In genomic region chr11:3861698-3862097, GRCh38 we compare ENCODE assay signal across 13 cellular contexts. TPM values are rescaled to one million over a fixed set of nuclear protein-coding genes. Genes with fewer than 3 reads are reported as not detected.
DNase-seq lines count a peak whose midpoint lies in the region; ATAC-seq and TF ChIP-seq lines count a peak whose summit lies in the region.
"Had no signal": no experiment of that assay in that cellular context is flagged by ENCODE, and none has a peak within 500 bp of the region (broad histone marks: within the 10 kb centered on the region; RNA-seq: fewer than 3 reads in every experiment).

No MANE protein-coding gene starts in this region.

- H3K4me3 ChIP-seq in BLaER1 treated with 17β-estradiol and CSF1 and Interleukin-3, amounts not matched to agents 10 nM and 100 nM = peak overlapping the region in 2 of 10 experiments; percentile 3 to 14; a peak in 1 of 20 replicates
- H3K4me3 ChIP-seq in HEK293 (ENCODE audit: low read depth, low read length) = no peak overlapping the region

- H3K9me3 ChIP-seq in BLaER1 treated with 17β-estradiol and CSF1 and Interleukin-3, amounts not matched to agents 10 nM and 100 nM (replicated peaks in 1 of 11) = no peaks in the 10 kb centered on the region
- no peaks in the 10 kb centered on the region for H3K9me3 ChIP-seq in HEK293 (ENCODE audit: control insufficient read depth, insufficient read depth, low read depth, low read length)

- peaks cover 18 to 86% (median 52%) of the 10 kb centered on the region in 11 experiments; a peak in 17 of 22 replicates for H4K20me1 ChIP-seq in BLaER1 treated with 17β-estradiol and CSF1 and Interleukin-3, amounts not matched to agents 10 nM and 100 nM

- no peaks in the 10 kb centered on the region for H3K27me3 Mint-ChIP-seq in T-helper 2 cell treated with Interferon-gamma antibody and Interleukin-4, amounts not matched to agents 5 μg/mL and 100 μg/mL, for 36 hours (ENCODE audit: low read depth)
- H3K27me3 Mint-ChIP-seq in endothelial cell (ENCODE audit: unreplicated experiment) = peaks cover 4% of the 10 kb centered on the region
- H3K27me3 Mint-ChIP-seq: brain; stimulated activated memory B cell treated with anti-CD40 and anti-IgM and Interleukin-4, amounts not matched to agents 10 μg/mL and 1 μg/mL and 100 μg/mL, for 72 hours had no signal

- H3K9me3 Mint-ChIP-seq in T-helper 2 cell treated with Interferon-gamma antibody and Interleukin-4, amounts not matched to agents 5 μg/mL and 100 μg/mL, for 36 hours = no peaks in the 10 kb centered on the region
- no peaks in the 10 kb centered on the region for H3K9me3 Mint-ChIP-seq in endothelial cell (ENCODE audit: unreplicated experiment)
- H3K9me3 Mint-ChIP-seq: brain; stimulated activated memory B cell treated with anti-CD40 and anti-IgM and Interleukin-4, amounts not matched to agents 10 μg/mL and 1 μg/mL and 100 μg/mL, for 72 hours had no signal

- peaks cover 88 to 99% (median 96%) of the 10 kb centered on the region in 10 experiments for H3K4me1 ChIP-seq in BLaER1 treated with 17β-estradiol and CSF1 and Interleukin-3, amounts not matched to agents 10 nM and 100 nM
- peaks cover 4% of the 10 kb centered on the region; the same call in 1 of the 2 replicates for H3K4me1 ChIP-seq in HEK293 (ENCODE audit: control insufficient read depth, insufficient read depth, low read length)

- H3K4me3 Mint-ChIP-seq in T-helper 2 cell treated with Interferon-gamma antibody and Interleukin-4, amounts not matched to agents 5 μg/mL and 100 μg/mL, for 36 hours = peak overlapping the region; percentile 83
- H3K4me3 Mint-ChIP-seq in endothelial cell (ENCODE audit: unreplicated experiment) = no peak overlapping the region
- H3K4me3 Mint-ChIP-seq: stimulated activated memory B cell treated with anti-CD40 and anti-IgM and Interleukin-4, amounts not matched to agents 10 μg/mL and 1 μg/mL and 100 μg/mL, for 72 hours had no signal

- CTCF ChIA-PET in HEK293 (lab: Yijun Ruan, JAX) = interaction anchor here (0.6 to 5.0 kb wide), 3 partner anchors 12 to 220 kb away, joined by 5 to 21 read pairs (median 6); no protein-coding TSS in a partner anchor

- peaks cover 27% of the 10 kb centered on the region for H3K36me3 Mint-ChIP-seq in T-helper 2 cell treated with Interferon-gamma antibody and Interleukin-4, amounts not matched to agents 5 μg/mL and 100 μg/mL, for 36 hours (ENCODE audit: low read depth)
- H3K36me3 Mint-ChIP-seq in endothelial cell (ENCODE audit: low read depth, unreplicated experiment) = peaks cover 4% of the 10 kb centered on the region
- H3K36me3 Mint-ChIP-seq: stimulated activated memory B cell treated with anti-CD40 and anti-IgM and Interleukin-4, amounts not matched to agents 10 μg/mL and 1 μg/mL and 100 μg/mL, for 72 hours had no signal

- ATAC-seq in GM21619 (IDR thresholded peaks at IDR 0.05; ENCODE audit: unreplicated experiment) (no peak), HG02973 (IDR thresholded peaks at IDR 0.05; ENCODE audit: unreplicated experiment) (no peak)
- ATAC-seq: Right ventricle myocardium inferior; stimulated activated memory B cell treated with anti-CD40 and anti-IgM and Interleukin-4, amounts not matched to agents 10 μg/mL and 1 μg/mL and 100 μg/mL, for 72 hours had no signal

- peaks cover 0 to 4% (median 0%) of the 10 kb centered on the region in 11 experiments; a peak in 2 of 22 replicates for H3K27me3 ChIP-seq in BLaER1 treated with 17β-estradiol and CSF1 and Interleukin-3, amounts not matched to agents 10 nM and 100 nM

- peak overlapping the region in 8 of 11 experiments; percentile 4 to 57 (median 20); a peak in 7 of 22 replicates for H3K27ac ChIP-seq in BLaER1 treated with 17β-estradiol and CSF1 and Interleukin-3, amounts not matched to agents 10 nM and 100 nM
- no peak overlapping the region for H3K27ac ChIP-seq in HEK293 (ENCODE audit: extremely low read depth, low read depth, low read length)

- DNase-seq in T-helper 2 cell treated with Interferon-gamma antibody and Interleukin-4, amounts not matched to agents 5 μg/mL and 100 μg/mL, for 36 hours (ENCODE audit: low spot score) = peak; percentile 36
- DNase-seq in endothelial cell (ENCODE audit: low spot score) = no peak
- DNase-seq in 8988T = no peak
- no peak for DNase-seq in NCI-H1105 treated with DMSO at 0.1 percent for 48 hours (lab: John Stamatoyannopoulos, UW)
- DNase-seq: activated CD4-positive, alpha-beta T cell treated with anti-CD3 and anti-CD28 coated beads, Interleukin-2, amount 50 U/mL, for 1 hour; erythroblast had no signal

- POLR2A ChIA-PET in HEK293 (lab: Yijun Ruan, JAX) = no interaction called here

- TF ChIP-seq CTCF in HEK293 (tag by site-specific recombination; IDR thresholded peaks at IDR 0.05) (no peak), endothelial cell (IDR thresholded peaks at IDR 0.05; ENCODE audit: unreplicated experiment) (no peak)

- H3K9ac ChIP-seq in BLaER1 treated with 17β-estradiol and CSF1 and Interleukin-3, amounts not matched to agents 10 nM and 100 nM = peak overlapping the region in 3 of 11 experiments; percentile 4 to 30 (median 11); a peak in 3 of 22 replicates

- H3K36me3 ChIP-seq in BLaER1 treated with 17β-estradiol and CSF1 and Interleukin-3, amounts not matched to agents 10 nM and 100 nM = peaks cover 0 to 18% (median 0%) of the 10 kb centered on the region in 11 experiments; a peak in 1 of 22 replicates
- H3K36me3 ChIP-seq in HEK293 (ENCODE audit: control insufficient read depth in 2 of 2, insufficient read depth in 1 of 2, low read length in 2 of 2) = no peaks in the 10 kb centered on the region

- peaks cover 74% of the 10 kb centered on the region for H3K4me1 Mint-ChIP-seq in T-helper 2 cell treated with Interferon-gamma antibody and Interleukin-4, amounts not matched to agents 5 μg/mL and 100 μg/mL, for 36 hours (ENCODE audit: low read depth)
- peaks cover 36% of the 10 kb centered on the region for H3K4me1 Mint-ChIP-seq in endothelial cell (ENCODE audit: unreplicated experiment)

- peak overlapping the region; percentile 80 for H3K27ac Mint-ChIP-seq in T-helper 2 cell treated with Interferon-gamma antibody and Interleukin-4, amounts not matched to agents 5 μg/mL and 100 μg/mL, for 36 hours
- H3K27ac Mint-ChIP-seq in endothelial cell (ENCODE audit: unreplicated experiment) = peak overlapping the region; percentile 77

- H3K4me2 ChIP-seq in BLaER1 treated with 17β-estradiol and CSF1 and Interleukin-3, amounts not matched to agents 10 nM and 100 nM = peak overlapping the region; percentile 90 to 99 (median 98)

TF ChIP-seq in HEK293, 187 proteins besides CTCF, POLR2A, EP300 and RAD21:
- no peak for TF ChIP-seq ZBTB7A (tag by site-specific recombination; IDR thresholded peaks at IDR 0.05; ENCODE audit: low read depth)
- peak; percentile 53 for TF ChIP-seq ZIC2 (tag by site-specific recombination; IDR thresholded peaks at IDR 0.05)
TF ChIP-seq in HEK293: peak in this region for 1.

RNA-seq across cellular contexts. Expression of gene STIM1, which starts 6.2 kb away (rescaled TPM):
- total RNA-seq in endothelial cell (ENCODE audit: unreplicated experiment) = 35.9 TPM

RNA-seq across cellular contexts. Expression of gene RHOG, which starts 20.9 kb away (rescaled TPM):
- 76.5 TPM for total RNA-seq in endothelial cell (ENCODE audit: unreplicated experiment)

RNA-seq across cellular contexts. Expression of gene PGAP2, which starts 53.3 kb away (rescaled TPM):
- total RNA-seq in endothelial cell (ENCODE audit: unreplicated experiment) = 22.7 TPM
